Comparison of ENCODE assay signal across 22 cellular contexts in the genomic region with DNA sequence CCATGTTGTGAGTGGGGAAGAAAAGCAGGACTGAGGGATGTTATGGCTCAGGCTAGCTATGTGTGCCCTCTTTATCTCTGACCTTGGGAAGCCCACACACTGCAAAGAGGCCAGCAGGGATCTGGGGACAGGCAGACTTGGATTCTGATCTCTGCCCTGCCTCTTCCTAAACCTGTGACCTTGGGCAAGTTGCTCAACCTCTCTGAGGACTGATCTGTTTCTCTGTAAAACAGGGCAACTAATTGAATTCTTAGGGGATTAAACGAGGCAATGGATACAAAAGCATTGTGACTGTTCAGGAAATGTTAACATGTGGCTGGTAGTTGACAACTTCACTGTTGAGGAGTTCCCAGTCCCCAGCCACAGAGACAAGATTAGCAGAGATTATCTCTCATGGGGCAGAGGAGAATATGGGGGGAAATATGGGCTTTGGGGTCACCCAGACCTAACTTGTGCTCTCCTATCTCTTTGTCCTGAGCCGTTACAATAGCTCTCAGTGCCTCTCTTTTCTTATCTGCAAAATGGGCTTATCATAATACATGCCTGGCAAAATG.
"Had no signal": no experiment of that assay in that cellular context is flagged by ENCODE, and none has a peak within 500 bp of the region (broad histone marks: within the 10 kb centered on the region; RNA-seq: fewer than 3 reads in every experiment).

No MANE protein-coding gene starts in this region.

- H3K4me3 ChIP-seq: gastroesophageal sphincter, left lung, SK-N-MC, skin epidermis had no signal

- H3K27ac ChIP-seq: brain microvascular endothelial cell, left lung, neutrophil, SK-N-MC had no signal

- H3K9me3 ChIP-seq: gastroesophageal sphincter, left lung, neutrophil had no signal

- ATAC-seq: natural killer cell, T-cell had no signal

- H3K36me3 ChIP-seq: brain microvascular endothelial cell, gastroesophageal sphincter, left lung, neutrophil had no signal

- H3K27me3 ChIP-seq: brain microvascular endothelial cell, gastroesophageal sphincter, left lung had no signal

- DNase-seq: activated CD4-positive, alpha-beta memory T cell treated with anti-CD3 and anti-CD28 coated beads for 36 hours; activated effector memory CD4-positive, alpha-beta T cell treated with Interleukin-2 at 50 U/mL for 16 hours; activated naive CD4-positive, alpha-beta T cell treated with anti-CD3 and anti-CD28 coated beads, Interleukin-2, amount 50 U/mL, for 16 hours; activated T-cell treated with anti-CD3 and anti-CD28 coated beads, Interleukin-2, amount 50 U/mL, for 24 hours; amniotic stem cell; brain microvascular endothelial cell; effector memory CD4-positive, alpha-beta T cell; hippocampal formation; left lung; mesenchymal stem cell; natural killer cell; stimulated activated CD4-positive, alpha-beta T cell treated with anti-CD3 and anti-CD28 coated beads, Interleukin-4, amount 100 ng/mL, for 4 hours; stimulated activated CD8-positive, alpha-beta memory T cell treated with anti-CD3 and anti-CD28 coated beads, Interleukin-4, amount 100 ng/mL, for 48 hours; stimulated activated naive CD4-positive, alpha-beta T cell treated with Interleukin-2 at 50 U/mL for 16 hours; T-cell; T1000; trophoblast cell had no signal

- FAIRE-seq: keratinocyte had no signal
